ENCODE assay signal across 1 cellular context in genomic region chr5:73446631-73447233, GRCh38.
TF ChIP-seq lines count a peak whose summit lies in the region.

No MANE protein-coding gene starts in this region.

TF ChIP-seq in liver, 16 proteins besides CTCF, POLR2A, EP300 and RAD21 (continued from another document):
- no peak for TF ChIP-seq ZBTB33 (IDR thresholded peaks at IDR 0.05)
- no peak for TF ChIP-seq EGR1 (IDR thresholded peaks at IDR 0.05; ENCODE audit: low read depth in 2 of 2)
- TF ChIP-seq HNF4A (conservative IDR thresholded peaks at IDR 0.05) = no peak
